Comparison of ENCODE assay signal across 28 cellular contexts in genomic region chr1:169924829-169925228, GRCh38.
"Had no signal": no experiment of that assay in that cellular context is flagged by ENCODE, and none has a peak within 500 bp of the region (broad histone marks: within the 10 kb centered on the region; RNA-seq: fewer than 3 reads in every experiment).

No MANE protein-coding gene starts in this region.

- DNase-seq: colonic mucosa; effector CD8-positive, alpha-beta T cell; endodermal cell; foreskin keratinocyte; glutamatergic neuron; heart right ventricle; hippocampal formation; left cardiac atrium; left lung; lower lobe of right lung; naive B cell; pancreas; retina; right lobe of liver; stimulated activated CD4-positive, alpha-beta T cell treated with anti-CD3 and anti-CD28 coated beads, Interleukin-2, amount 100 ng/mL, for 24 hours; stimulated activated CD4-positive, alpha-beta T cell treated with anti-CD3 and anti-CD28 coated beads, Interleukin-4, amount 100 ng/mL, for 24 hours; stimulated activated naive CD4-positive, alpha-beta T cell treated with Interleukin-2 at 50 U/mL for 16 hours; stomach; thyroid gland; upper lobe of left lung had no signal

- H3K36me3 ChIP-seq: colonic mucosa, left lung, lower lobe of right lung, neutrophil, pancreas, thyroid gland had no signal

- ATAC-seq: esophagus mucosa; foreskin keratinocyte; gastroesophageal sphincter; left cardiac atrium; natural killer cell treated with Interleukin-12 subunit alpha and Interleukin-12 subunit beta and Interleukin-15 and Interleukin-18, amount 100 ng/mL, for 72 hours; pancreas; right lobe of liver; stimulated activated effector memory CD8-positive, alpha-beta T cell treated with anti-CD3 and anti-CD28 coated beads, Interleukin-12 subunit alpha, Interleukin-12 subunit beta, amount 100 ng/mL, for 72 hours had no signal

- H3K4me3 ChIP-seq: colonic mucosa, gastroesophageal sphincter, heart right ventricle, left lung, lower lobe of right lung, pancreas, right lobe of liver, stomach, thyroid gland, upper lobe of left lung had no signal

- FAIRE-seq: islet of Langerhans, pancreas, urothelium cell line had no signal

- H3K9me3 ChIP-seq: colonic mucosa, gastroesophageal sphincter, heart right ventricle, left lung, lower lobe of right lung, neutrophil, pancreas, right lobe of liver, stomach, thyroid gland, upper lobe of left lung had no signal

- H3K4me1 ChIP-seq: colonic mucosa, foreskin keratinocyte, gastroesophageal sphincter, left lung, lower lobe of right lung, pancreas, right lobe of liver, stomach, thyroid gland had no signal

- H3K27me3 ChIP-seq: colonic mucosa, foreskin keratinocyte, gastroesophageal sphincter, heart right ventricle, left lung, neutrophil, pancreas, right lobe of liver, stomach, thyroid gland, upper lobe of left lung had no signal

- H3K27ac ChIP-seq: colonic mucosa, epithelial cell of prostate, foreskin keratinocyte, gastroesophageal sphincter, lower lobe of right lung, neutrophil, pancreas, right lobe of liver, stomach, thyroid gland, upper lobe of left lung had no signal
